12 cellular contexts compared by ENCODE assay signal in the genomic region with DNA sequence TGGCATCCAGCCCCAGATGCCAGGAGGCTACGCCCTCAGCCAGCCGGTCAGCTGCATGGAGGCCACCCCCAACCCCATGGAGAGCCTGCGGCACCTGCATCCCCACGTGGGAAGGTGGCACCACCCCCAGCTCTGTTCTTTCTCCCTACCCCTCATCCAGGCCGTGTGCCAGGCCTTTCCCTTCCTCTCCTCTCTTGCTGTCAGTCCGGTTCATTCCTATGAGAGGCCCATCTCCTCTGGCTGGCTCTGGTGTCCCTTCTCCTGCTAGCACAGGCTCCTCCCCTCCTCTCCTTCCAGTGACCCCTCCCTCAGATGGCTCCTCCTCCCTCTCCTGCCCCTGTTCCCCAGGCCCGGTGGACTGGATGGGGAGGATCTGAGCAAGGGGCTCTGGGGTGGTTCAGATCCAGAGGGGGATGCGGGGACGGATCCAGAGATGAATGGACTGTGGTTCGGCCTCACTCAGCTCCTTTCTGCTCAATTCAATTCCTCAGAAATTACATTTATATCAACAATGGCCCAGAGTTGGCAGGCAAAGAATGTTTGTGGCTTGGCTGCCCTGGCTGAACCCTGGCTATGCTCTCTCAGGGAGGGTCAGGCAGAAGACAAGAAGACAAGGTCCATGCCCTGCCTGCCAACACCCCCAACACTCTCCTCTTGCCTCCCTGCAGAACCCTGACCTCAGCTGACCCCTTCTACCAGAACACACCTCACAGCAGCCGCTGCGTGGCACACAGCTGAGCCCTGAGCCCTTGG. TPM values are rescaled to one million over a fixed set of nuclear protein-coding genes. Genes with fewer than 3 reads are reported as not detected.
A peak's percentile ranks its signal among the peaks of the same experiment; 100 is the strongest.
DNase-seq lines count a peak whose midpoint lies in the region; ATAC-seq and TF ChIP-seq lines count a peak whose summit lies in the region.
"Had no signal": no experiment of that assay in that cellular context is flagged by ENCODE, and none has a peak within 500 bp of the region (broad histone marks: within the 10 kb centered on the region; RNA-seq: fewer than 3 reads in every experiment).

No MANE protein-coding gene starts in this region.

- H3K27ac ChIP-seq in left ventricle myocardium inferior (replicated peaks): peak overlapping the region; percentile 81

- no peaks in the 10 kb centered on the region for H3K9me3 ChIP-seq in left ventricle myocardium inferior (replicated peaks)
- H3K9me3 ChIP-seq: adrenal gland had no signal

- ATAC-seq in GM21447 (IDR thresholded peaks at IDR 0.05; ENCODE audit: unreplicated experiment): no peak
- no peak for ATAC-seq in GM21825 (IDR thresholded peaks at IDR 0.05; ENCODE audit: unreplicated experiment)
- no peak for ATAC-seq in HG03135 (IDR thresholded peaks at IDR 0.05; ENCODE audit: unreplicated experiment)
- no peak for ATAC-seq in HG03378 (IDR thresholded peaks at IDR 0.05; ENCODE audit: unreplicated experiment)

- no peaks in the 10 kb centered on the region for H3K27me3 ChIP-seq in left ventricle myocardium inferior (ENCODE audit: low read depth)
- H3K27me3 ChIP-seq: adrenal gland had no signal

- H3K36me3 ChIP-seq in left ventricle myocardium inferior: peaks cover 13% of the 10 kb centered on the region
- H3K36me3 ChIP-seq: adrenal gland had no signal

- intact Hi-C loops in left ventricle myocardium inferior (cut with micrococcal nuclease): no loop called here

- DNase-seq in H4 (ENCODE audit: low spot score) (peak; percentile 68), SK-N-DZ (ENCODE audit: low spot score) (peak; percentile 78), left ventricle myocardium inferior (peak; percentile 40), retina (peak; percentile 64)
- DNase-seq: activated CD4-positive, alpha-beta T cell treated with anti-CD3 and anti-CD28 coated beads, Interleukin-2, amount 50 U/mL, for 48 hours; naive B cell; OCI-M1 had no signal

- peak overlapping the region; percentile 42 for H3K4me3 ChIP-seq in left ventricle myocardium inferior
- H3K4me3 ChIP-seq: adrenal gland had no signal

- H3K4me1 ChIP-seq in left ventricle myocardium inferior: peaks cover 43% of the 10 kb centered on the region

- TF ChIP-seq CTCF in left ventricle myocardium inferior (IDR thresholded peaks at IDR 0.05; ENCODE audit: borderline replicate concordance): no peak

RNA-seq across cellular contexts. Expression of gene LRRC10B, which starts 18.5 kb away (rescaled TPM):
- total RNA-seq in H4 (2014; rRNA removed; shearing (Covaris generic)): not detected in 2 replicates
- polyA plus RNA-seq in SK-N-DZ (2014; cell fraction: cytosol; rRNA removed): 0.39 TPM in 1 of 2 replicates, not detected in the other
- 0.43 TPM in 1 of 2 replicates, not detected in the other for polyA plus RNA-seq in SK-N-DZ (2014; cell fraction: nucleus; rRNA removed)
- total RNA-seq in left ventricle myocardium inferior: 0.88 TPM
